ENCODE assay signal across 12 cellular contexts in genomic region chr16:64615647-64616280, GRCh38.
DNase-seq lines count a peak whose midpoint lies in the region; ATAC-seq and TF ChIP-seq lines count a peak whose summit lies in the region.
"Had no signal": no experiment of that assay in that cellular context is flagged by ENCODE, and none has a peak within 500 bp of the region (broad histone marks: within the 10 kb centered on the region; RNA-seq: fewer than 3 reads in every experiment).

No MANE protein-coding gene starts in this region.

- H3K9me3 ChIP-seq in colonic mucosa (no peaks in the 10 kb centered on the region), esophagus muscularis mucosa (peaks cover 0 to 10% (median 4%) of the 10 kb centered on the region in 4 donors), upper lobe of left lung (peaks cover 0 to 12% (median 4%) of the 10 kb centered on the region in 4 donors)

- TF ChIP-seq POLR2A in esophagus muscularis mucosa (IDR thresholded peaks at IDR 0.05; ENCODE audit: low read depth), result no peak
- TF ChIP-seq POLR2A in upper lobe of left lung (IDR thresholded peaks at IDR 0.05), result no peak

- intact Hi-C loops in colonic mucosa (cut with DNase I) (no loop called here), esophagus muscularis mucosa (cut with DNase I) (no loop called here)

- TF ChIP-seq CTCF in colonic mucosa (IDR thresholded peaks at IDR 0.05) (no peak), esophagus muscularis mucosa (IDR thresholded peaks at IDR 0.05) (no peak), upper lobe of left lung (IDR thresholded peaks at IDR 0.05) (no peak)

- no peaks in the 10 kb centered on the region for H3K4me1 ChIP-seq in colonic mucosa
- no peaks in the 10 kb centered on the region for H3K4me1 ChIP-seq in esophagus muscularis mucosa
- H3K4me1 ChIP-seq in upper lobe of left lung, result no peaks in the 10 kb centered on the region
- H3K4me1 ChIP-seq: tibial nerve had no signal

- WGBS in esophagus muscularis mucosa, result 62% methylated on average over 5 of the region's 6 CpGs
- WGBS in upper lobe of left lung, 2 donors, result 53 to 73% methylated on average over 4 to 6 of the region's 6 CpGs

- ATAC-seq in upper lobe of left lung (ENCODE audit: low FRiP score in 2 of 2), result no peak

- no peak for TF ChIP-seq EP300 in esophagus muscularis mucosa (IDR thresholded peaks at IDR 0.05)
- TF ChIP-seq EP300 in upper lobe of left lung (IDR thresholded peaks at IDR 0.05), result no peak

- H3K4me3 ChIP-seq in colonic mucosa (no peak overlapping the region), esophagus muscularis mucosa (no peak overlapping the region), upper lobe of left lung (no peak overlapping the region)
- H3K4me3 ChIP-seq: tibial nerve had no signal

- H3K27ac ChIP-seq in colonic mucosa (no peak overlapping the region), esophagus muscularis mucosa (replicated peaks in 1 of 4) (no peak overlapping the region), upper lobe of left lung (no peak overlapping the region)
- H3K27ac ChIP-seq: tibial nerve had no signal

- DNase-seq in EL, result peak; percentile 6
- DNase-seq in NCI-H2171 treated with DMSO at 0.1 percent for 48 hours (lab: John Stamatoyannopoulos, UW), result peak; percentile 94
- DNase-seq in colonic mucosa, result peak; percentile 17
- peak; percentile 25 for DNase-seq in midbrain (lab: John Stamatoyannopoulos, UW)
- no peak for DNase-seq in activated CD4-positive, alpha-beta T cell treated with anti-CD3 and anti-CD28 coated beads for 48 hours
- no peak for DNase-seq in esophagus muscularis mucosa (ENCODE audit: extremely low spot score)
- DNase-seq in upper lobe of left lung, result no peak
- no peak for DNase-seq in SIG-M5 (lab: John Stamatoyannopoulos, UW)
- DNase-seq: activated CD4-positive, alpha-beta T cell treated with anti-CD3 and anti-CD28 coated beads for 1 hour; activated naive CD4-positive, alpha-beta T cell treated with anti-CD3 and anti-CD28 coated beads, Interleukin-2, amount 10 ng/mL, durations not matched to agents 7 days and 5 days; kidney had no signal

- H3K9ac ChIP-seq in colonic mucosa (ENCODE audit: low read depth in 2 of 2, low read length in 2 of 2), result no peak overlapping the region

- H3K27me3 ChIP-seq in colonic mucosa, result no peaks in the 10 kb centered on the region
- H3K27me3 ChIP-seq in esophagus muscularis mucosa, result no peaks in the 10 kb centered on the region
- H3K27me3 ChIP-seq in upper lobe of left lung, result no peaks in the 10 kb centered on the region
- H3K27me3 ChIP-seq: tibial nerve had no signal

- no peaks in the 10 kb centered on the region for H3K36me3 ChIP-seq in colonic mucosa
- H3K36me3 ChIP-seq in esophagus muscularis mucosa, result no peaks in the 10 kb centered on the region
- no peaks in the 10 kb centered on the region for H3K36me3 ChIP-seq in upper lobe of left lung
- H3K36me3 ChIP-seq: tibial nerve had no signal

Comparison
In these comparisons a context has a peak if more than half of its experiments do, and no peak if none do; other contexts are left out.
1. DNase-seq: peak in EL (single experiment), NCI-H2171 treated with DMSO at 0.1 percent for 48 hours (single experiment), colonic mucosa (single experiment) and midbrain (single experiment); none in activated CD4-positive, alpha-beta T cell treated with anti-CD3 and anti-CD28 coated beads for 48 hours (single experiment), esophagus muscularis mucosa (single experiment), upper lobe of left lung (0 of 2) and SIG-M5 (single experiment).